ENCODE assay signal across 31 cellular contexts in genomic region chr16:78520470-78520869, GRCh38.
"Had no signal": no experiment of that assay in that cellular context is flagged by ENCODE, and none has a peak within 500 bp of the region (broad histone marks: within the 10 kb centered on the region; RNA-seq: fewer than 3 reads in every experiment).

No MANE protein-coding gene starts in this region.

- H3K36me3 Mint-ChIP-seq: brain had no signal

- DNase-seq: activated CD4-positive, alpha-beta memory T cell treated with anti-CD3 and anti-CD28 coated beads, Interleukin-2, amount 10 ng/mL, durations not matched to agents 7 days and 5 days; activated CD4-positive, alpha-beta T cell treated with anti-CD3 and anti-CD28 coated beads for 36 hours; activated CD4-positive, alpha-beta T cell treated with anti-CD3 and anti-CD28 coated beads, Interleukin-2, amount 10 ng/mL, durations not matched to agents 24 days and 14 days; activated CD4-positive, alpha-beta T cell treated with anti-CD3 and anti-CD28 coated beads, Interleukin-2, amount 50 U/mL, for 4 hours; activated CD4-positive, CD25-positive, alpha-beta regulatory T cell; activated CD4-positive, CD25-positive, alpha-beta regulatory T cell treated with anti-CD3 and anti-CD28 coated beads, Interleukin-2, amount 50 U/mL, for 72 hours; activated CD8-positive, alpha-beta memory T cell treated with anti-CD3 and anti-CD28 coated beads for 24 hours; activated effector memory CD4-positive, alpha-beta T cell treated with Interleukin-2 at 50 U/mL for 16 hours; activated gamma-delta T cell treated with Interleukin-2 at 50 U/mL for 16 hours; activated naive CD4-positive, alpha-beta T cell treated with anti-CD3 and anti-CD28 coated beads, Interleukin-2, amount 50 U/mL, for 16 hours; activated naive CD4-positive, alpha-beta T cell treated with Interleukin-2 at 50 U/mL for 16 hours; activated naive CD8-positive, alpha-beta T cell treated with anti-CD3 and anti-CD28 coated beads for 36 hours; activated naive CD8-positive, alpha-beta T cell treated with anti-CD3 and anti-CD28 coated beads, Interleukin-2, amount 50 U/mL, for 24 hours; activated T-cell treated with anti-CD3 and anti-CD28 coated beads, Interleukin-2, amount 50 U/mL, for 4 hours; central memory CD4-positive, alpha-beta T cell; cerebellar nuclear complex; colonic mucosa; effector memory CD4-positive, alpha-beta T cell; endodermal cell; foreskin fibroblast; T-helper 1 cell; T-helper 17 cell; T1000 had no signal

- H3K4me1 ChIP-seq: ascending aorta, breast epithelium, colonic mucosa had no signal

- H3K9me3 Mint-ChIP-seq: activated CD4-positive, alpha-beta memory T cell treated with anti-CD3 and anti-CD28 coated beads, Interleukin-2, amount 10 ng/mL, durations not matched to agents 7 days and 5 days; activated CD4-positive, alpha-beta T cell treated with anti-CD3 and anti-CD28 coated beads, Interleukin-2, amount 10 ng/mL, durations not matched to agents 24 days and 14 days; activated naive CD8-positive, alpha-beta T cell treated with anti-CD3 and anti-CD28 coated beads for 36 hours; activated naive CD8-positive, alpha-beta T cell treated with anti-CD3 and anti-CD28 coated beads, Interleukin-2, amount 50 U/mL, for 24 hours; activated T-cell treated with anti-CD3 and anti-CD28 coated beads, Interleukin-2, amount 50 U/mL, for 4 hours; activated T-helper 17 cell treated with anti-CD3 and anti-CD28 coated beads, Interleukin-2, amount 50 U/mL, for 72 hours; brain; endodermal cell; T-helper 2 cell treated with Interferon-gamma antibody and Interleukin-4, amounts not matched to agents 5 μg/mL and 100 μg/mL, for 36 hours had no signal

- H3K36me3 ChIP-seq: ascending aorta, breast epithelium, cardiac muscle cell, colonic mucosa had no signal

- H3K27ac ChIP-seq: ascending aorta, breast epithelium, cardiac muscle cell, colonic mucosa had no signal

- H3K9me3 ChIP-seq: ascending aorta, breast epithelium, colonic mucosa had no signal

- H3K27me3 ChIP-seq: ascending aorta, breast epithelium, cardiac muscle cell, colonic mucosa had no signal

- H3K27ac Mint-ChIP-seq: activated CD4-positive, alpha-beta memory T cell treated with anti-CD3 and anti-CD28 coated beads, Interleukin-2, amount 10 ng/mL, durations not matched to agents 7 days and 5 days; activated CD4-positive, alpha-beta T cell treated with anti-CD3 and anti-CD28 coated beads for 36 hours; activated CD4-positive, alpha-beta T cell treated with anti-CD3 and anti-CD28 coated beads, Interleukin-2, amount 10 ng/mL, durations not matched to agents 24 days and 14 days; activated naive CD8-positive, alpha-beta T cell treated with anti-CD3 and anti-CD28 coated beads for 36 hours; activated naive CD8-positive, alpha-beta T cell treated with anti-CD3 and anti-CD28 coated beads, Interleukin-2, amount 50 U/mL, for 24 hours; activated T-helper 17 cell treated with anti-CD3 and anti-CD28 coated beads, Interleukin-2, amount 50 U/mL, for 72 hours; brain; endodermal cell; T-helper 17 cell; T-helper 2 cell treated with Interferon-gamma antibody and Interleukin-4, amounts not matched to agents 5 μg/mL and 100 μg/mL, for 36 hours had no signal

- H3K4me3 ChIP-seq: ascending aorta, breast epithelium, cardiac muscle cell, colonic mucosa had no signal

- ATAC-seq: activated CD4-positive, alpha-beta T cell treated with anti-CD3 and anti-CD28 coated beads for 36 hours; activated naive CD8-positive, alpha-beta T cell treated with anti-CD3 and anti-CD28 coated beads, Interleukin-2, amount 50 U/mL, for 24 hours; activated T-cell treated with anti-CD3 and anti-CD28 coated beads, Interleukin-2, amount 50 U/mL, for 4 hours; activated T-helper 17 cell treated with anti-CD3 and anti-CD28 coated beads, Interleukin-2, amount 50 U/mL, for 72 hours; esophagus mucosa; SK-N-SH treated with all-trans-retinoic acid at 6 μM for 48 hours; T-helper 17 cell had no signal
